Comparison of ENCODE assay signal across 8 cellular contexts in genomic region chr14:92714739-92715307, GRCh38. TPM values are rescaled to one million over a fixed set of nuclear protein-coding genes. Genes with fewer than 3 reads are reported as not detected.
DNase-seq lines count a peak whose midpoint lies in the region; ATAC-seq, FAIRE-seq and TF ChIP-seq lines count a peak whose summit lies in the region.
"Not testable (repeated sequence)": the region's sequence is repeated elsewhere in the genome, so short reads cannot be mapped to it uniquely, and the experiment has no call there.

No MANE protein-coding gene starts in this region.

- H2AFZ ChIP-seq in K562 (ENCODE audit: low read depth, low read length), result not testable (repeated sequence)

- H3K9me3 ChIP-seq in K562 (replicated peaks; ENCODE audit: control insufficient read depth, insufficient read depth, low read depth, low read length); left ventricle myocardium inferior (replicated peaks): not testable (repeated sequence)

- BruUV-seq in K562 (replicated peaks; lab: Mats Ljungman, UMichigan), result not testable (repeated sequence)

- ATAC-seq in K562, result peak; percentile 96

- intact Hi-C loops in K562 (cut with micrococcal nuclease), result loop anchor here (1.0 kb wide), 1 partner anchor 68 kb away; no protein-coding TSS in a partner anchor
- intact Hi-C loops in left ventricle myocardium inferior (cut with micrococcal nuclease), result loop anchor here (2.0 kb wide), 1 partner anchor 70 kb away; no protein-coding TSS in a partner anchor
- intact Hi-C loops in posterior vena cava (cut with DNase I), result loop anchor here (1.0 to 10.0 kb wide), 4 partner anchors 8 to 488 kb away; no protein-coding TSS in a partner anchor

- not testable (repeated sequence) for TF ChIP-seq POLR2A in K562 (conservative IDR thresholded peaks at IDR 0.05)

- TF ChIP-seq EP300 in K562 (IDR thresholded peaks at IDR 0.05; ENCODE audit: low read length), result not testable (repeated sequence)

- CTCF ChIA-PET in K562 (lab: Yijun Ruan, JAX; ENCODE audit: low intra/inter-chr PET ratio), result interaction anchor here (0.6 to 3.3 kb wide), 4 partner anchors 9 to 504 kb away, joined by 3 to 27 read pairs (median 4); no protein-coding TSS in a partner anchor

- peak; percentile 64 for FAIRE-seq in K562 (lab: Jason Lieb, UNC)

- not testable (repeated sequence) for H3K79me2 ChIP-seq in K562 (ENCODE audit: control insufficient read depth, insufficient read depth, low read length)

- H3K9me1 ChIP-seq in K562 (ENCODE audit: control insufficient read depth, insufficient read depth, low read length), result not testable (repeated sequence)

- not testable (repeated sequence) for H3K9ac ChIP-seq in K562 (ENCODE audit: insufficient read depth in 1 of 2, low read depth in 2 of 2, low read length in 2 of 2)

- peak; percentile 80 for DNase-seq in Daoy (ENCODE audit: low read depth)
- peak; percentile 59 for DNase-seq in HT1080 (ENCODE audit: low read depth)
- DNase-seq in NCI-H82 (lab: John Stamatoyannopoulos, UW), result peak; percentile 82
- DNase-seq in activated CD4-positive, alpha-beta T cell treated with anti-CD3 and anti-CD28 coated beads for 1 hour, result peak; percentile 69
- peak; percentile 61 to 72 (median 66) for DNase-seq in K562 (ENCODE audit: extremely low read depth in 1 of 4, low spot score in 3 of 4)
- DNase-seq in left ventricle myocardium inferior, result peak; percentile 80
- peak; percentile 91 for DNase-seq in posterior vena cava (ENCODE audit: low spot score)

- not testable (repeated sequence) for H4K20me1 ChIP-seq in K562 (replicated peaks; ENCODE audit: control insufficient read depth, insufficient read depth, low read length)

- in situ Hi-C loops in K562 (cut with MboI), result loop anchor here (5.0 kb wide), 1 partner anchor 67 kb away; no protein-coding TSS in a partner anchor

- H3K4me2 ChIP-seq in K562 (ENCODE audit: insufficient read depth, low read length), result not testable (repeated sequence)

- POLR2A ChIA-PET in K562 (lab: Yijun Ruan, JAX), result interaction anchor here (0.6 kb wide), 1 partner anchor 588 kb away, joined by 3 read pairs; no protein-coding TSS in a partner anchor

- H3K27me3 ChIP-seq in K562 (ENCODE audit: control insufficient read depth in 2 of 2, insufficient read depth in 2 of 2, low read length in 2 of 2), result peaks cover 2 to 41% of the 10 kb centered on the region in 2 experiments; a peak in 4 of 5 replicates
- not testable (repeated sequence) for H3K27me3 ChIP-seq in left ventricle myocardium inferior (ENCODE audit: low read depth)

- not testable (repeated sequence) for H3K27ac ChIP-seq in K562 (ENCODE audit: extremely low read depth, low read depth, low read length); left ventricle myocardium inferior (replicated peaks)
- peak overlapping the region; percentile 25 for H3K27ac ChIP-seq in temporal lobe (ENCODE audit: low read depth, low read length)

- peak; percentile 76 to 84 for TF ChIP-seq RAD21 in K562 (CRISPR knock-in tag; conservative IDR thresholded peaks at IDR 0.05 in 1 of 2, IDR thresholded peaks at IDR 0.05 in 1 of 2)

- H3K4me1 ChIP-seq in K562 (replicated peaks in 1 of 2; ENCODE audit: control insufficient read depth in 2 of 2, insufficient read depth in 2 of 2, low read length in 2 of 2); left ventricle myocardium inferior: not testable (repeated sequence)

- H3K36me3 ChIP-seq in K562 (ENCODE audit: control insufficient read depth, insufficient read depth, low read length), result not testable (repeated sequence)
- H3K36me3 ChIP-seq in left ventricle myocardium inferior, result peaks cover 65% of the 10 kb centered on the region

- 10% methylated on average over 2 of the region's 7 CpGs for WGBS in K562 (ENCODE audit: insufficient coverage, low coverage, missing lambda C conversion rate)

- not testable (repeated sequence) for H3K4me3 ChIP-seq in K562, left ventricle myocardium inferior

- TF ChIP-seq CTCF in K562 (IDR thresholded peaks at IDR 0.05 in 2 of 3, conservative IDR thresholded peaks at IDR 0.05 in 1 of 3; ENCODE audit: insufficient read depth in 2 of 3, low read depth in 1 of 3, low read length in 3 of 3), result peak; percentile 71 to 77 (median 73)
- peak; percentile 79 for TF ChIP-seq CTCF in left ventricle myocardium inferior (IDR thresholded peaks at IDR 0.05; ENCODE audit: borderline replicate concordance)

TF ChIP-seq in K562, 482 proteins besides CTCF, POLR2A, EP300 and RAD21:
- TF ChIP-seq DEAF1 (CRISPR knock-in tag; IDR thresholded peaks at IDR 0.05) (peak; percentile 37; the same call in 1 of the 2 replicates), STAG1 (CRISPR knock-in tag; IDR thresholded peaks at IDR 0.05; ENCODE audit: borderline replicate concordance) (peak; percentile 70; the same call in 1 of the 2 replicates), SMC3 (conservative IDR thresholded peaks at IDR 0.05; ENCODE audit: insufficient read depth, low read depth, low read length) (peak; percentile 59)

RNA-seq across cellular contexts. Expression of gene LGMN, which starts 33.6 kb away (rescaled TPM):
- total RNA-seq in Daoy (2014; rRNA removed; shearing (Covaris generic)), result 66.5 and 92.5 TPM in 2 replicates
- 26.5 and 29.5 TPM in 2 replicates for total RNA-seq in HT1080 (2014; rRNA removed; shearing (Covaris generic))
- 19.5 and 20.5 TPM in 2 replicates for polyA plus RNA-seq in HT1080 (2015; cell fraction: cytosol; rRNA removed)
- polyA plus RNA-seq in HT1080 (2015; cell fraction: nucleus; rRNA removed), result 43.8 and 52.6 TPM in 2 replicates
- 1.3 and 3.3 TPM in 2 replicates for total RNA-seq in K562 (2011; cell fraction: chromatin; rRNA removed; ENCODE audit: low replicate concordance)
- total RNA-seq in K562 (2011; cell fraction: nucleolus; rRNA removed), result 3.9 and 4.8 TPM in 2 replicates
- total RNA-seq in K562 (2011; cell fraction: nucleoplasm; rRNA removed), result 2.0 and 3.5 TPM in 2 replicates
- total RNA-seq in K562 (2014; rRNA removed) (0.69 TPM in 1 of 2 replicates, not detected in the other), K562 (2014; rRNA removed; fragmentation: Illumina TruSeq; extraction: Trizol) (0.29 and 0.44 TPM in 2 replicates), K562 (2015; rRNA removed; fragmentation: Illumina TruSeq; extraction: Trizol) (0.43 and 0.53 TPM in 2 replicates), K562 (2021) (0.89 and 1.3 TPM in 2 replicates), left ventricle myocardium inferior (100 TPM), posterior vena cava (100 to 1,000 TPM in 1 of 2 donors, 10 to 100 TPM in 1; 71.1 to 105 TPM), temporal lobe (26.1 TPM)
- polyA plus RNA-seq in K562 (2011; rRNA removed) (1.4 and 14.3 TPM in 2 replicates), K562 (2014; fragmentation: Illumina TruSeq; extraction: Trizol) (0.27 and 0.36 TPM in 2 replicates), K562 (2014; fragmentation: Nextera tagmentation; extraction: Ambion mirVana) (under 1 TPM in 1 of 2 experiments, not detected in 1; 0.15 TPM), K562 (2014; rRNA removed) (0.05 and 0.70 TPM in 2 replicates)
- 1.3 and 16.1 TPM in 2 replicates for polyA plus RNA-seq in K562 (2011; cell fraction: cytosol; rRNA removed)
- 0.80 and 11.7 TPM in 2 replicates for polyA plus RNA-seq in K562 (2011; cell fraction: nucleus; rRNA removed)
- 0.91 and 2.0 TPM in 2 replicates for polyA plus RNA-seq in K562 (2012)
- polyA minus RNA-seq in K562 (2011; rRNA and poly(A)+ RNA removed), result 0.56 and 10.3 TPM in 2 replicates
- polyA minus RNA-seq in K562 (2011; cell fraction: cytosol; rRNA and poly(A)+ RNA removed), result 1.6 and 11.6 TPM in 2 replicates
- 1.2 and 8.9 TPM in 2 replicates for polyA minus RNA-seq in K562 (2011; cell fraction: nucleus; rRNA and poly(A)+ RNA removed)
